In genomic region chr19:6066661-6067646, GRCh38 we compare ENCODE assay signal across 8 cellular contexts. TPM values are rescaled to one million over a fixed set of nuclear protein-coding genes. Genes with fewer than 3 reads are reported as not detected.
DNase-seq lines count a peak whose midpoint lies in the region; ATAC-seq and TF ChIP-seq lines count a peak whose summit lies in the region.

No MANE protein-coding gene starts in this region.

- no peaks in the 10 kb centered on the region for H3K36me3 ChIP-seq in Peyer's patch

- no peaks in the 10 kb centered on the region for H3K27me3 ChIP-seq in Peyer's patch

- no peak overlapping the region for H3K4me3 ChIP-seq in Peyer's patch

- no peak for TF ChIP-seq CTCF in Peyer's patch (IDR thresholded peaks at IDR 0.05)

- peaks cover 0 to 64% (median 2%) of the 10 kb centered on the region in 4 donors for H3K4me1 ChIP-seq in Peyer's patch

- TF ChIP-seq POLR2A in Peyer's patch (IDR thresholded peaks at IDR 0.05), result no peak

- in situ Hi-C loops in KBM-7 (cut with MboI; ENCODE audit: low pct_unique_long_range_greater_than_20kb, low sequenced_read_pairs), result no loop called here

- H3K9me3 ChIP-seq in Peyer's patch, result no peaks in the 10 kb centered on the region

- H3K4me3 Mint-ChIP-seq in dendritic cell treated with granulocyte-macrophage colony-stimulating factor and Interleukin-4, amounts not matched to agents 40 ng/mL and 50 ng/mL, for 4 days, result no peak overlapping the region
- no peak overlapping the region for H3K4me3 Mint-ChIP-seq in stimulated activated effector memory CD8-positive, alpha-beta T cell treated with anti-CD3 and anti-CD28 coated beads, Interleukin-12 subunit alpha, Interleukin-12 subunit beta, amount 100 ng/mL, for 72 hours

- H3K36me3 Mint-ChIP-seq in dendritic cell treated with granulocyte-macrophage colony-stimulating factor and Interleukin-4, amounts not matched to agents 40 ng/mL and 50 ng/mL, for 4 days (ENCODE audit: low read depth), result no peaks in the 10 kb centered on the region
- H3K36me3 Mint-ChIP-seq in stimulated activated effector memory CD8-positive, alpha-beta T cell treated with anti-CD3 and anti-CD28 coated beads, Interleukin-12 subunit alpha, Interleukin-12 subunit beta, amount 100 ng/mL, for 72 hours, result peaks cover 19% of the 10 kb centered on the region

- H3K27ac Mint-ChIP-seq in dendritic cell treated with granulocyte-macrophage colony-stimulating factor and Interleukin-4, amounts not matched to agents 40 ng/mL and 50 ng/mL, for 4 days, result peak overlapping the region; percentile 92
- peak overlapping the region; percentile 83 for H3K27ac Mint-ChIP-seq in stimulated activated effector memory CD8-positive, alpha-beta T cell treated with anti-CD3 and anti-CD28 coated beads, Interleukin-12 subunit alpha, Interleukin-12 subunit beta, amount 100 ng/mL, for 72 hours

- H3K27me3 Mint-ChIP-seq in dendritic cell treated with granulocyte-macrophage colony-stimulating factor and Interleukin-4, amounts not matched to agents 40 ng/mL and 50 ng/mL, for 4 days, result no peaks in the 10 kb centered on the region

- H3K9me3 Mint-ChIP-seq in dendritic cell treated with granulocyte-macrophage colony-stimulating factor and Interleukin-4, amounts not matched to agents 40 ng/mL and 50 ng/mL, for 4 days, result no peaks in the 10 kb centered on the region
- H3K9me3 Mint-ChIP-seq in stimulated activated effector memory CD8-positive, alpha-beta T cell treated with anti-CD3 and anti-CD28 coated beads, Interleukin-12 subunit alpha, Interleukin-12 subunit beta, amount 100 ng/mL, for 72 hours, result peaks cover 6% of the 10 kb centered on the region

- ATAC-seq in stimulated activated effector memory CD8-positive, alpha-beta T cell treated with anti-CD3 and anti-CD28 coated beads, Interleukin-12 subunit alpha, Interleukin-12 subunit beta, amount 100 ng/mL, for 72 hours, result no peak
- no peak for ATAC-seq in HG03045 (IDR thresholded peaks at IDR 0.05; ENCODE audit: unreplicated experiment)

- intact Hi-C loops in dendritic cell treated with granulocyte-macrophage colony-stimulating factor and Interleukin-4, amounts not matched to agents 40 ng/mL and 50 ng/mL, for 4 days (cut with micrococcal nuclease), result loop anchor here (2.0 kb wide), 1 partner anchor 44 kb away; the partner anchor contains the start of gene RFX2

- H3K4me1 Mint-ChIP-seq in dendritic cell treated with granulocyte-macrophage colony-stimulating factor and Interleukin-4, amounts not matched to agents 40 ng/mL and 50 ng/mL, for 4 days (ENCODE audit: low read depth), result peaks cover 72% of the 10 kb centered on the region
- peaks cover 63% of the 10 kb centered on the region for H3K4me1 Mint-ChIP-seq in stimulated activated effector memory CD8-positive, alpha-beta T cell treated with anti-CD3 and anti-CD28 coated beads, Interleukin-12 subunit alpha, Interleukin-12 subunit beta, amount 100 ng/mL, for 72 hours

- DNase-seq in COLO829 (ENCODE audit: low spot score) (peak; percentile 67), KBM-7 (peak; percentile 87), Peyer's patch (peak; percentile 49 to 91 (median 90)), kidney glomerular epithelial cell (lab: John Stamatoyannopoulos, UW) (peak; percentile 99)
- DNase-seq in stimulated activated effector memory CD8-positive, alpha-beta T cell treated with anti-CD3 and anti-CD28 coated beads, Interleukin-12 subunit alpha, Interleukin-12 subunit beta, amount 100 ng/mL, for 72 hours (ENCODE audit: low spot score in 2 of 2), result no peak
- DNase-seq in activated naive CD4-positive, alpha-beta T cell (lab: John Stamatoyannopoulos, UW), result no peak

- H3K27ac ChIP-seq in Peyer's patch, result peak overlapping the region; percentile 61 to 92 (median 76)

RNA-seq across cellular contexts. Expression of gene RFX2, which starts 43.3 kb away (rescaled TPM):
- total RNA-seq in Peyer's patch, result 10 to 100 TPM in 2 of 4 donors, 1 to 10 TPM in 2; 2.6 to 33.9 (median 10.3) TPM

Comparison
In these comparisons a context has a peak if more than half of its experiments do, and no peak if none do; other contexts are left out.
1. DNase-seq: peak in COLO829 (single experiment), KBM-7 (single experiment), Peyer's patch (3 of 3) and kidney glomerular epithelial cell (single experiment); none in stimulated activated effector memory CD8-positive, alpha-beta T cell treated with anti-CD3 and anti-CD28 coated beads, Interleukin-12 subunit alpha, Interleukin-12 subunit beta, amount 100 ng/mL, for 72 hours (0 of 2) and activated naive CD4-positive, alpha-beta T cell (0 of 4).